Comparison of ENCODE assay signal across 16 cellular contexts in genomic region chr14:95329941-95330340, GRCh38. TPM values are rescaled to one million over a fixed set of nuclear protein-coding genes. Genes with fewer than 3 reads are reported as not detected.
DNase-seq lines count a peak whose midpoint lies in the region; ATAC-seq and TF ChIP-seq lines count a peak whose summit lies in the region.
"Had no signal": no experiment of that assay in that cellular context is flagged by ENCODE, and none has a peak within 500 bp of the region (broad histone marks: within the 10 kb centered on the region; RNA-seq: fewer than 3 reads in every experiment).

No MANE protein-coding gene starts in this region.

- H3K4me1 Mint-ChIP-seq in activated B cell treated with CpG ODN at 0.5 μM for 24 hours: peaks cover 52% of the 10 kb centered on the region
- H3K4me1 Mint-ChIP-seq in activated CD4-positive, alpha-beta T cell treated with anti-CD3 and anti-CD28 coated beads for 36 hours: no peaks in the 10 kb centered on the region
- peaks cover 0 to 3% (median 0%) of the 10 kb centered on the region in 3 donors for H3K4me1 Mint-ChIP-seq in T-cell
- H3K4me1 Mint-ChIP-seq: CD8-positive, alpha-beta memory T cell; GM23338 had no signal

- H3K9me3 Mint-ChIP-seq in activated B cell treated with CpG ODN at 0.5 μM for 24 hours (no peaks in the 10 kb centered on the region), T-cell (no peaks in the 10 kb centered on the region)
- H3K9me3 Mint-ChIP-seq in activated CD4-positive, alpha-beta T cell treated with anti-CD3 and anti-CD28 coated beads for 36 hours (ENCODE audit: low read depth): no peaks in the 10 kb centered on the region
- H3K9me3 Mint-ChIP-seq: CD8-positive, alpha-beta memory T cell had no signal

- 81 to 89% (median 89%) methylated on average over 9 of the region's 9 CpGs for WGBS in heart left ventricle, 4 donors
- 84 to 95% methylated on average over 9 of the region's 9 CpGs for WGBS in lower leg skin, 2 donors

- POLR2A ChIA-PET in activated B cell treated with CpG ODN at 0.5 μM for 24 hours (lab: Charles Lee): interaction anchor here (1.4 to 2.0 kb wide), 2 partner anchors 65 to 172 kb away, joined by 6 to 7 read pairs; partner anchors contain the start of gene DICER1
- POLR2A ChIA-PET in activated CD4-positive, alpha-beta T cell treated with anti-CD3 and anti-CD28 coated beads for 36 hours (lab: Charles Lee): no interaction called here
- POLR2A ChIA-PET in T-cell (lab: Charles Lee): no interaction called here

- CTCF ChIA-PET in activated B cell treated with CpG ODN at 0.5 μM for 24 hours (lab: Charles Lee) (no interaction called here), T-cell (lab: Charles Lee) (no interaction called here)
- CTCF ChIA-PET in activated CD4-positive, alpha-beta T cell treated with anti-CD3 and anti-CD28 coated beads for 36 hours (lab: Charles Lee): no interaction called here

- H3K27ac Mint-ChIP-seq in activated B cell treated with CpG ODN at 0.5 μM for 24 hours (peak overlapping the region; percentile 97), T-cell (no peak overlapping the region)
- H3K27ac Mint-ChIP-seq in activated CD4-positive, alpha-beta T cell treated with anti-CD3 and anti-CD28 coated beads for 36 hours: no peak overlapping the region
- H3K27ac Mint-ChIP-seq: CD8-positive, alpha-beta memory T cell; GM23338 had no signal

- TF ChIP-seq CTCF in heart left ventricle (IDR thresholded peaks at IDR 0.05): no peak
- TF ChIP-seq CTCF in activated B cell treated with CpG ODN at 0.5 μM for 24 hours (IDR thresholded peaks at IDR 0.05): no peak
- TF ChIP-seq CTCF in lower leg skin (IDR thresholded peaks at IDR 0.05): no peak

- intact Hi-C loops in cardiac septum (cut with DNase I): no loop called here
- intact Hi-C loops in heart left ventricle (cut with DNase I): no loop called here
- intact Hi-C loops in activated B cell treated with CpG ODN at 0.5 μM for 24 hours (cut with micrococcal nuclease): loop anchor here (2.0 to 10.0 kb wide), 5 partner anchors 15 to 365 kb away; partner anchors contain the start of genes DICER1 and GLRX5
- intact Hi-C loops in activated CD4-positive, alpha-beta T cell treated with anti-CD3 and anti-CD28 coated beads for 36 hours (cut with DNase I, micrococcal nuclease): no loop called here
- intact Hi-C loops in lower leg skin (cut with DNase I; ENCODE audit: low total_unique reads): no loop called here

- no peak overlapping the region for H3K4me3 ChIP-seq in heart left ventricle
- H3K4me3 ChIP-seq in lower leg skin (ENCODE audit: low read depth, poor library complexity, severe bottlenecking): no peak overlapping the region
- H3K4me3 ChIP-seq: GM23338 had no signal

- DNase-seq in cardiac septum (ENCODE audit: low spot score) (peak; percentile 59), heart left ventricle (no peak), activated B cell treated with CpG ODN at 0.5 μM for 24 hours (no peak), epithelial cell of prostate (ENCODE audit: low read depth, low spot score) (no peak), T-cell (no peak), NCI-H1048 (lab: John Stamatoyannopoulos, UW) (no peak), lower leg skin (ENCODE audit: low spot score in 2 of 2) (no peak)
- no peak for DNase-seq in activated CD4-positive, alpha-beta T cell treated with anti-CD3 and anti-CD28 coated beads for 36 hours
- DNase-seq: ACHN; Caco-2; CD8-positive, alpha-beta memory T cell; DND-41; GDM1; H7 had no signal

- no peaks in the 10 kb centered on the region for H3K4me1 ChIP-seq in heart left ventricle
- H3K4me1 ChIP-seq: Caco-2 had no signal

- H3K4me3 Mint-ChIP-seq in activated B cell treated with CpG ODN at 0.5 μM for 24 hours (no peak overlapping the region), T-cell (no peak overlapping the region)
- H3K4me3 Mint-ChIP-seq in activated CD4-positive, alpha-beta T cell treated with anti-CD3 and anti-CD28 coated beads for 36 hours: no peak overlapping the region
- H3K4me3 Mint-ChIP-seq: CD8-positive, alpha-beta memory T cell; GM23338 had no signal

- no peaks in the 10 kb centered on the region for H3K9me3 ChIP-seq in heart left ventricle
- H3K9me3 ChIP-seq: Caco-2 had no signal

- H3K36me3 Mint-ChIP-seq in activated B cell treated with CpG ODN at 0.5 μM for 24 hours (ENCODE audit: low read depth) (no peaks in the 10 kb centered on the region), T-cell (no peaks in the 10 kb centered on the region)
- H3K36me3 Mint-ChIP-seq in activated CD4-positive, alpha-beta T cell treated with anti-CD3 and anti-CD28 coated beads for 36 hours (ENCODE audit: low read depth): no peaks in the 10 kb centered on the region
- H3K36me3 Mint-ChIP-seq: CD8-positive, alpha-beta memory T cell had no signal

- H3K27me3 ChIP-seq in heart left ventricle: peaks cover 0 to 3% (median 0%) of the 10 kb centered on the region in 9 donors

- ATAC-seq in heart left ventricle (no peak), activated B cell treated with CpG ODN at 0.5 μM for 24 hours (ENCODE audit: low read depth) (no peak), T-cell (replicated peaks in 1 of 4) (no peak)
- ATAC-seq in activated CD4-positive, alpha-beta T cell treated with anti-CD3 and anti-CD28 coated beads for 36 hours: no peak
- ATAC-seq: GM23338, HepG2 had no signal

- H3K27me3 Mint-ChIP-seq in activated B cell treated with CpG ODN at 0.5 μM for 24 hours (no peaks in the 10 kb centered on the region), T-cell (peaks cover 13 to 14% of the 10 kb centered on the region in 2 donors)
- H3K27me3 Mint-ChIP-seq in activated CD4-positive, alpha-beta T cell treated with anti-CD3 and anti-CD28 coated beads for 36 hours: peaks cover 3% of the 10 kb centered on the region

- H3K27ac ChIP-seq in heart left ventricle (no peak overlapping the region), epithelial cell of prostate (peak overlapping the region; percentile 65)

- TF ChIP-seq POLR2A in heart left ventricle (IDR thresholded peaks at IDR 0.05) (no peak), lower leg skin (IDR thresholded peaks at IDR 0.05) (no peak)

- H3K36me3 ChIP-seq in heart left ventricle: no peaks in the 10 kb centered on the region

RNA-seq across cellular contexts. Expression of gene CLMN, which starts 10.2 kb away (rescaled TPM):
- total RNA-seq in cardiac septum (6.0 TPM), heart left ventricle (10 to 100 TPM in 1 of 9 donors, 1 to 10 TPM in 8; 4.6 to 10.2 (median 6.8) TPM), activated B cell treated with CpG ODN at 0.5 μM for 24 hours (23.4 and 23.9 TPM in 2 replicates), T-cell (1 to 10 TPM in 2 of 5 donors, under 1 TPM in 3; 0.68 to 2.2 (median 0.99) TPM), lower leg skin (1 to 10 TPM; 5.6 to 7.6 (median 7.2) TPM)
- 1 to 10 TPM; 3.1 to 4.3 TPM for polyA plus RNA-seq in heart left ventricle
- 1 to 10 TPM in 1 of 2 experiments, under 1 TPM in 1; 0.75 to 1.5 TPM for total RNA-seq in activated CD4-positive, alpha-beta T cell treated with anti-CD3 and anti-CD28 coated beads for 36 hours
